Comparison of ENCODE assay signal across 13 cellular contexts in the genomic region with DNA sequence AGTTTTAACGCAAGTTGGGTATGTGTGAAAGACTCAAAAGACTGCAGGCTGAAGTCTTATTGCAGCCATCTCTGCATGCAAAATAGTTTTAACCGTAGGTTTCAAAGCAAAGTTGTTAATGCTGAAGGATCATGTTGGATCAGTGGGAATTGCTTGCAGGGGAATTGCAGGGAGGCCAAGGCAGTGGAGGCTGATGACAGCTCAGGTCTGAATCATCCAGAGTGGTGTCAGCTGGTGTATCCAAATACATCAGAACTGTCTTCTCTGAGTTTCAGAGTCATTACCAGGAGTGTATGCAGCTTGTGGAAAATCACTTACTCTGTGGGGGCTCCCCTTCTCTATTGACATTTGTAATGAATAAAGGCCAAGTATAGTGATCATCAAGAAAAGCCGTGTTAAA.
"Had no signal": no experiment of that assay in that cellular context is flagged by ENCODE, and none has a peak within 500 bp of the region (broad histone marks: within the 10 kb centered on the region; RNA-seq: fewer than 3 reads in every experiment).

No MANE protein-coding gene starts in this region.

- DNase-seq: activated CD4-positive, alpha-beta T cell treated with anti-CD3 and anti-CD28 coated beads for 4 hours; activated CD8-positive, alpha-beta memory T cell treated with anti-CD3 and anti-CD28 coated beads, Interleukin-2, amount 50 U/mL, for 48 hours; activated CD8-positive, alpha-beta T cell treated with anti-CD3 and anti-CD28 coated beads, Interleukin-2, amount 10 ng/mL, durations not matched to agents 7 days and 5 days; activated naive CD8-positive, alpha-beta T cell treated with anti-CD3 and anti-CD28 coated beads, Interleukin-2, amount 10 ng/mL, durations not matched to agents 7 days and 5 days; aorta; left colon; natural killer cell; right lobe of liver; stimulated activated CD4-positive, alpha-beta T cell treated with anti-CD3 and anti-CD28 coated beads, Interleukin-12 subunit alpha, Interleukin-12 subunit beta, amount 100 ng/mL, for 4 hours; stimulated activated naive CD4-positive, alpha-beta T cell had no signal

- H3K27ac Mint-ChIP-seq: activated CD8-positive, alpha-beta T cell treated with anti-CD3 and anti-CD28 coated beads, Interleukin-2, amount 10 ng/mL, durations not matched to agents 7 days and 5 days; activated naive CD8-positive, alpha-beta T cell treated with anti-CD3 and anti-CD28 coated beads, Interleukin-2, amount 10 ng/mL, durations not matched to agents 7 days and 5 days; natural killer cell; T-helper 1 cell treated with Interleukin-12 subunit alpha and Interleukin-12 subunit beta and Interleukin-4 antibody, amounts not matched to agents 30 μg/mL and 1 μg/mL, for 36 hours had no signal

- H3K9me3 ChIP-seq: prostate gland, right lobe of liver had no signal

- H3K27me3 ChIP-seq: breast epithelium, right lobe of liver had no signal

- H3K4me3 ChIP-seq: breast epithelium, prostate gland, right lobe of liver had no signal

- H3K27ac ChIP-seq: breast epithelium, prostate gland, right lobe of liver had no signal

- H3K4me1 ChIP-seq: breast epithelium, prostate gland had no signal

- H3K4me3 Mint-ChIP-seq: activated CD8-positive, alpha-beta T cell treated with anti-CD3 and anti-CD28 coated beads, Interleukin-2, amount 10 ng/mL, durations not matched to agents 7 days and 5 days; activated naive CD8-positive, alpha-beta T cell treated with anti-CD3 and anti-CD28 coated beads, Interleukin-2, amount 10 ng/mL, durations not matched to agents 7 days and 5 days; natural killer cell; T-helper 1 cell treated with Interleukin-12 subunit alpha and Interleukin-12 subunit beta and Interleukin-4 antibody, amounts not matched to agents 30 μg/mL and 1 μg/mL, for 36 hours had no signal

- H3K4me1 Mint-ChIP-seq: activated naive CD8-positive, alpha-beta T cell treated with anti-CD3 and anti-CD28 coated beads, Interleukin-2, amount 10 ng/mL, durations not matched to agents 7 days and 5 days; natural killer cell had no signal

- H3K27me3 Mint-ChIP-seq: activated naive CD8-positive, alpha-beta T cell treated with anti-CD3 and anti-CD28 coated beads, Interleukin-2, amount 10 ng/mL, durations not matched to agents 7 days and 5 days had no signal

- H3K36me3 ChIP-seq: breast epithelium, prostate gland, right lobe of liver had no signal

- H3K36me3 Mint-ChIP-seq: activated naive CD8-positive, alpha-beta T cell treated with anti-CD3 and anti-CD28 coated beads, Interleukin-2, amount 10 ng/mL, durations not matched to agents 7 days and 5 days; natural killer cell had no signal
